Comparison of ENCODE assay signal across 9 cellular contexts in genomic region chr12:80632835-80633234, GRCh38.
DNase-seq lines count a peak whose midpoint lies in the region; FAIRE-seq and TF ChIP-seq lines count a peak whose summit lies in the region.
"Had no signal": no experiment of that assay in that cellular context is flagged by ENCODE, and none has a peak within 500 bp of the region (broad histone marks: within the 10 kb centered on the region; RNA-seq: fewer than 3 reads in every experiment).

No MANE protein-coding gene starts in this region.

- CTCF ChIA-PET in OCI-LY7 (lab: Charles Lee; ENCODE audit: unreplicated experiment) = no interaction called here

- H3K27ac ChIP-seq in OCI-LY7 (ENCODE audit: low read depth, low read length, poor library complexity, severe bottlenecking) (no peak overlapping the region), hepatocyte (no peak overlapping the region), tibial artery (no peak overlapping the region)
- H3K27ac ChIP-seq: VCaP had no signal

- H3K9me3 ChIP-seq in OCI-LY7 (ENCODE audit: low read length) (no peaks in the 10 kb centered on the region), hepatocyte (ENCODE audit: low read depth) (no peaks in the 10 kb centered on the region), tibial artery (no peaks in the 10 kb centered on the region)

- H3K9me2 ChIP-seq in OCI-LY7 (ENCODE audit: insufficient read depth, low read length) (no peaks in the 10 kb centered on the region), hepatocyte (replicated peaks; ENCODE audit: insufficient read depth) (no peaks in the 10 kb centered on the region)

- BruUV-seq in OCI-LY7 (replicated peaks; lab: Mats Ljungman, UMichigan) = no TSS peak

- peak; percentile 41 for TF ChIP-seq CTCF in AG09309 (IDR thresholded peaks at IDR 0.05; ENCODE audit: control insufficient read depth, insufficient read depth, low read depth, low read length, missing control alignments)
- TF ChIP-seq CTCF in GM20000 (IDR thresholded peaks at IDR 0.05; ENCODE audit: extremely low read depth, missing control alignments) = peak; percentile 7
- TF ChIP-seq CTCF in OCI-LY7 (conservative IDR thresholded peaks at IDR 0.05; ENCODE audit: low read length) = peak; percentile 71
- peak; percentile 27 for TF ChIP-seq CTCF in hepatocyte (IDR thresholded peaks at IDR 0.05; ENCODE audit: poor library complexity)
- no peak for TF ChIP-seq CTCF in tibial artery (IDR thresholded peaks at IDR 0.05)

- H3K4me3 ChIP-seq in AG09309 (ENCODE audit: control insufficient read depth, low read depth, low read length) (no peak overlapping the region), OCI-LY7 (ENCODE audit: low read depth, low read length, poor library complexity, severe bottlenecking) (no peak overlapping the region), hepatocyte (no peak overlapping the region), tibial artery (no peak overlapping the region)

- H3K27me3 ChIP-seq in hepatocyte (no peaks in the 10 kb centered on the region), tibial artery (no peaks in the 10 kb centered on the region)

- FAIRE-seq in GM19239 (lab: Jason Lieb, UNC) = no peak

- POLR2A ChIA-PET in OCI-LY7 (lab: Charles Lee) = interaction anchor here (0.6 kb wide), 1 partner anchor 1248 kb away, joined by 3 read pairs; no protein-coding TSS in a partner anchor

- H3K79me2 ChIP-seq in OCI-LY7 (ENCODE audit: insufficient read depth, low read depth, low read length) (no peaks in the 10 kb centered on the region), hepatocyte (no peaks in the 10 kb centered on the region)

- no peaks in the 10 kb centered on the region for H4K20me1 ChIP-seq in OCI-LY7 (ENCODE audit: insufficient read depth, low read length)
- H4K20me1 ChIP-seq in hepatocyte (ENCODE audit: insufficient read depth, poor library complexity, severe bottlenecking) = no peaks in the 10 kb centered on the region

- H3K36me3 ChIP-seq in OCI-LY7 (ENCODE audit: insufficient read depth, low read length) (no peaks in the 10 kb centered on the region), hepatocyte (replicated peaks; ENCODE audit: insufficient read depth, low read depth) (no peaks in the 10 kb centered on the region), tibial artery (no peaks in the 10 kb centered on the region)

- 36% methylated on average over 4 of the region's 4 CpGs for WGBS in hepatocyte (ENCODE audit: low lambda C conversion rate, missing lambda C conversion rate)

- H3K4me2 ChIP-seq in OCI-LY7 (ENCODE audit: low read length) (no peak overlapping the region), hepatocyte (no peak overlapping the region)

- intact Hi-C loops in OCI-LY7 (cut with micrococcal nuclease; ENCODE audit: unreplicated experiment) (no loop called here), tibial artery (cut with DNase I; ENCODE audit: low total_unique reads) (no loop called here)

- H3K4me1 ChIP-seq in OCI-LY7 (ENCODE audit: insufficient read depth, low read length, poor library complexity, severe bottlenecking) = no peaks in the 10 kb centered on the region
- no peaks in the 10 kb centered on the region for H3K4me1 ChIP-seq in hepatocyte (ENCODE audit: insufficient read depth)
- peaks cover 0 to 9% (median 0%) of the 10 kb centered on the region in 4 donors for H3K4me1 ChIP-seq in tibial artery

- DNase-seq in AG09309 (ENCODE audit: low read depth) (no peak), GM20000 (ENCODE audit: low spot score) (peak; percentile 4), OCI-LY7 (ENCODE audit: low spot score) (peak; percentile 23), hepatocyte (ENCODE audit: low spot score) (peak; percentile 8), GM19239 (ENCODE audit: insufficient read length, low spot score) (no peak), NCI-H1436 (lab: John Stamatoyannopoulos, UW) (no peak), tibial artery (no peak), cerebellar cortex (ENCODE audit: low spot score) (no peak)

- H2AFZ ChIP-seq in OCI-LY7 (ENCODE audit: low read length) (no peak overlapping the region), hepatocyte (no peak overlapping the region)

Comparison
In these comparisons a context has a peak if more than half of its experiments do, and no peak if none do; other contexts are left out.
1. DNase-seq: peak in GM20000 (single experiment), OCI-LY7 (single experiment) and hepatocyte (single experiment); none in AG09309 (single experiment), GM19239 (single experiment), NCI-H1436 (single experiment), tibial artery (0 of 2) and cerebellar cortex (single experiment).
2. CTCF ChIP-seq: peak in AG09309 (single experiment), GM20000 (single experiment), OCI-LY7 (single experiment) and hepatocyte (single experiment); none in tibial artery (0 of 2).